ENCODE assay signal across 1 cellular context in the genomic region with DNA sequence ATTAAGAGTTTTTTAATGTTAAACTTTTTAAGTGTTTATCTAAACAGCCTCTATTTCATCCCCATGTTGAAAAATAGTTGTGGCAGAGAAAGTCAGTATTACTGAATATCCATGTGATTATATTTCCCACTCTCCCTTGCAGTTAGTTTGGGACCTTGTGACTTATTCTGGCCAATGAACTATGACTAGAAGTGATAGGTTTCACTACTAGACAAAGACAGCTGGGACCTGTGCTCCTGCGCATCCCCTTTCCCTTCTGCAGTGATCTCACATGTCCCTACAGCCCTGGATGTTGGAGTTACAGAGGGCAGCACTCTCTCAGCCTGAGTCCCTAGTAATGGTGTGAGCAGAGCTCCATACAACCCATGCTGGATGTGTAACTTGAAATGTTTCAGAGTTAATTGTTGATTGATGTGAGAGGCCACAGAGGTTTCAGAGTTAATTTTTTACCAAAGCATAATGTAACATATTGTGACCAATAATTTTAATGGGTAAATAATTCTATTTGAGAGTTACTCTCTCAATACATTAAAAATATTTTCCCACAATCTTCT.
TF ChIP-seq lines count a peak whose summit lies in the region.

No MANE protein-coding gene starts in this region.

TF ChIP-seq in IMR-90, 13 proteins besides CTCF, POLR2A, EP300 and RAD21 (continued from another document):
- TF ChIP-seq USF2 (IDR thresholded peaks at IDR 0.05; ENCODE audit: low read depth, low read length), result no peak
